In the genomic region with DNA sequence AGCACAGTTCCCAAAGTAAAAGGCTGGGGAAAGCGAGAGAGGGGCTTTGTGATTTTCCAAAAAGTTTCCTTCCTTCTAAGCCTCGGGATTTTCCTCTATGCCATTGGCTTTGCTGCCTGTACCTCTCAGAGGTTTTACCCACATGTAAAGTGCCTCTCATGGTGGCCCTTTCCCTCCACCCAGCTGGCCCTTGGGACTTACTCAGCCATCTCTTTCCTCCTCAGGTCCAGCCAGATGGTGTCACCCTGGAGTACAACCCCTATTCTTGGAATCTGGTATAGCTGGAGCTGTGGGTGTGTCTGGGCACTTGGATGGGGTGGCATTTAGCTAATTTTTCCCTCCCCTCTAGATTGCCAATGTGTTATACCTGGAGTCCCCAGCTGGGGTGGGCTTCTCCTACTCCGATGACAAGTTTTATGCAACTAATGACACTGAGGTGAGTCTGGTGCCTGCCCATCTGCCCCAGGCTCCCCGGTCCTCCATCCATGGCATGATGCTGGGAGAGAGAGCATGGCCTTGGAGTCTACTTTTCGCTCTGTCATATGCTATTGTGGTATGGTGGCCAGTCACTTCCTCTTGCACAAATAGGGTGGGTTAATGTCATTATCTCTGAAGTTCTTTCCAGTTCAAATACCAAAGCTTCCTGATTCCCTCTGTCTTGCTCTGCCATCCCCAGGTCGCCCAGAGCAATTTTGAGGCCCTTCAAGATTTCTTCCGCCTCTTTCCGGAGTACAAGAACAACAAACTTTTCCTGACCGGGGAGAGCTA, we compare ENCODE assay signal across 8 cellular contexts. TPM values are rescaled to one million over a fixed set of nuclear protein-coding genes. Genes with fewer than 3 reads are reported as not detected.
DNase-seq lines count a peak whose midpoint lies in the region; ATAC-seq and TF ChIP-seq lines count a peak whose summit lies in the region.

No MANE protein-coding gene starts in this region.

- TF ChIP-seq CTCF in A673 (conservative IDR thresholded peaks at IDR 0.05; ENCODE audit: low read depth, low read length) = no peak
- no peak for TF ChIP-seq CTCF in SU-DHL-6 (IDR thresholded peaks at IDR 0.05; ENCODE audit: insufficient read depth, low read length, poor library complexity, severe bottlenecking)
- TF ChIP-seq CTCF in esophagus squamous epithelium (IDR thresholded peaks at IDR 0.05) = peak in 1 of 6 experiments; percentile 5
- peak; percentile 9 for TF ChIP-seq CTCF in osteocyte (IDR thresholded peaks at IDR 0.05)

- H3K4me3 ChIP-seq in A673 (ENCODE audit: low read depth, low read length, poor library complexity, severe bottlenecking) (peak overlapping the region; percentile 71), GM23248 (peak overlapping the region; percentile 78), SU-DHL-6 (ENCODE audit: insufficient read depth, low read length, poor library complexity, severe bottlenecking) (peak overlapping the region; percentile 86), esophagus squamous epithelium (peak overlapping the region; percentile 54 to 92 (median 82))

- peak overlapping the region; percentile 88 for H3K4me3 Mint-ChIP-seq in osteocyte (ENCODE audit: unreplicated experiment)

- H3K27ac Mint-ChIP-seq in osteocyte (ENCODE audit: unreplicated experiment) = peak overlapping the region; percentile 86

- H3K4me1 ChIP-seq in A673 (ENCODE audit: insufficient read depth, low read length, poor library complexity, severe bottlenecking) = peaks cover 8% of the 10 kb centered on the region
- no peaks in the 10 kb centered on the region; the same call in 1 of the 2 replicates for H3K4me1 ChIP-seq in GM23248 (ENCODE audit: insufficient read depth)
- H3K4me1 ChIP-seq in esophagus squamous epithelium = peaks cover 23 to 53% (median 23%) of the 10 kb centered on the region in 3 donors

- H3K27ac ChIP-seq in A673 (ENCODE audit: low read depth, low read length, poor library complexity, severe bottlenecking) = peak overlapping the region; percentile 69
- H3K27ac ChIP-seq in GM23248 = no peak overlapping the region
- H3K27ac ChIP-seq in SU-DHL-6 (ENCODE audit: low read depth, low read length) = no peak overlapping the region
- peak overlapping the region in 2 of 4 donors; percentile 90 to 91 for H3K27ac ChIP-seq in esophagus squamous epithelium
- H3K27ac ChIP-seq in substantia nigra (ENCODE audit: low read depth, low read length, poor library complexity, severe bottlenecking) = no peak overlapping the region

- H3K4me2 ChIP-seq in GM23248 (ENCODE audit: unreplicated experiment) (peak overlapping the region; percentile 75), SU-DHL-6 (ENCODE audit: low read depth, low read length, poor library complexity, severe bottlenecking) (peak overlapping the region; percentile 65)

- H3K9me2 ChIP-seq in GM23248 (ENCODE audit: insufficient read depth) = no peaks in the 10 kb centered on the region
- H3K9me2 ChIP-seq in SU-DHL-6 (replicated peaks; ENCODE audit: insufficient read depth, low read length) = no peaks in the 10 kb centered on the region

- no peaks in the 10 kb centered on the region for H3K9me3 Mint-ChIP-seq in osteocyte (ENCODE audit: unreplicated experiment)

- WGBS in GM23248 (ENCODE audit: low coverage in 1 of 2, low lambda C conversion rate in 2 of 2, missing lambda C conversion rate in 2 of 2), 2 experiments = 65 to 70% methylated on average over 9 of the region's 9 CpGs
- 69 to 77% methylated on average over 6 to 9 of the region's 9 CpGs for WGBS in esophagus squamous epithelium, 2 donors

- H3K9ac ChIP-seq in GM23248 (peak overlapping the region; percentile 85), SU-DHL-6 (ENCODE audit: low read length) (peak overlapping the region; percentile 81)

- no peak for ATAC-seq in GM19397 (IDR thresholded peaks at IDR 0.05; ENCODE audit: unreplicated experiment)

- H3K27me3 Mint-ChIP-seq in osteocyte (ENCODE audit: unreplicated experiment) = no peaks in the 10 kb centered on the region

- TF ChIP-seq POLR2A in esophagus squamous epithelium (IDR thresholded peaks at IDR 0.05) = no peak

- POLR2A ChIA-PET in A673 (lab: Charles Lee; ENCODE audit: low non-redundant PET) = no interaction called here

- H3K79me2 ChIP-seq in GM23248 (ENCODE audit: insufficient read depth) = peaks cover 23% of the 10 kb centered on the region; the same call in 1 of the 2 replicates
- no peaks in the 10 kb centered on the region for H3K79me2 ChIP-seq in SU-DHL-6 (ENCODE audit: insufficient read depth, low read length)

- no peaks in the 10 kb centered on the region for H4K20me1 ChIP-seq in GM23248 (ENCODE audit: insufficient read depth)
- H4K20me1 ChIP-seq in SU-DHL-6 (ENCODE audit: low read depth, low read length) = no peaks in the 10 kb centered on the region

- peaks cover 13% of the 10 kb centered on the region for H3K36me3 Mint-ChIP-seq in osteocyte (ENCODE audit: unreplicated experiment)

- intact Hi-C loops in A673 (cut with micrococcal nuclease; ENCODE audit: unreplicated experiment) = loop anchor here (10.0 kb wide), 1 partner anchor 73 kb away; no protein-coding TSS in a partner anchor
- intact Hi-C loops in esophagus squamous epithelium (cut with DNase I) = loop anchor here (10.0 kb wide), 1 partner anchor 53 kb away; no protein-coding TSS in a partner anchor

- CTCF ChIA-PET in A673 (lab: Charles Lee) = interaction anchor here (0.5 kb wide), 1 partner anchor 131 kb away, joined by 3 read pairs; no protein-coding TSS in a partner anchor

- H3K4me1 Mint-ChIP-seq in osteocyte (ENCODE audit: unreplicated experiment) = peaks cover 18% of the 10 kb centered on the region

- BruUV-seq in A673 (replicated peaks; lab: Mats Ljungman, UMichigan) = no TSS peak

- H2AFZ ChIP-seq in GM23248 (no peak overlapping the region), SU-DHL-6 (ENCODE audit: low read depth, low read length, severe bottlenecking) (no peak overlapping the region)

- DNase-seq in A673 (ENCODE audit: low spot score) (peak; percentile 34), GM23248 (peak; percentile 73), esophagus squamous epithelium (lab: John Stamatoyannopoulos, UW) (no peak), osteocyte (ENCODE audit: extremely low spot score, unreplicated experiment) (no peak), substantia nigra (lab: John Stamatoyannopoulos, UW) (no peak)
- no peak for DNase-seq in stimulated activated CD4-positive, alpha-beta T cell treated with anti-CD3 and anti-CD28 coated beads, Interleukin-12 subunit alpha, Interleukin-12 subunit beta, amount 100 ng/mL, for 4 hours

- H3K9me3 ChIP-seq in A673 (ENCODE audit: low read depth, low read length, poor library complexity, severe bottlenecking) (no peaks in the 10 kb centered on the region), GM23248 (ENCODE audit: low read depth) (no peaks in the 10 kb centered on the region), SU-DHL-6 (ENCODE audit: insufficient read depth, low read length) (no peaks in the 10 kb centered on the region), esophagus squamous epithelium (no peaks in the 10 kb centered on the region)

- peaks cover 7% of the 10 kb centered on the region for H3K36me3 ChIP-seq in A673 (ENCODE audit: insufficient read depth, low read length, poor library complexity, severe bottlenecking)
- peaks cover 14% of the 10 kb centered on the region; the same call in 1 of the 2 replicates for H3K36me3 ChIP-seq in GM23248 (ENCODE audit: low read depth)
- H3K36me3 ChIP-seq in SU-DHL-6 (ENCODE audit: low read length) = no peaks in the 10 kb centered on the region
- peaks cover 3 to 64% (median 15%) of the 10 kb centered on the region in 3 donors for H3K36me3 ChIP-seq in esophagus squamous epithelium

- H3K27me3 ChIP-seq in A673 (replicated peaks; ENCODE audit: insufficient read depth, low read depth, low read length, poor library complexity) (no peaks in the 10 kb centered on the region), GM23248 (replicated peaks; ENCODE audit: insufficient read depth) (no peaks in the 10 kb centered on the region), SU-DHL-6 (ENCODE audit: low read length) (no peaks in the 10 kb centered on the region), esophagus squamous epithelium (no peaks in the 10 kb centered on the region)

- in situ Hi-C loops in GM23248 (cut with MboI) = no loop called here

- H3F3A ChIP-seq in GM23248 (ENCODE audit: insufficient read depth) = no peaks in the 10 kb centered on the region
- H3F3A ChIP-seq in SU-DHL-6 (ENCODE audit: insufficient read depth) = no peaks in the 10 kb centered on the region

RNA-seq across cellular contexts. Expression of a gene that starts 1.1 kb away (rescaled TPM):
- total RNA-seq in A673 (2021) = 76.7 and 83.5 TPM in 2 replicates
- total RNA-seq in GM23248 (2014; rRNA removed; shearing (Covaris generic)) = 154 and 176 TPM in 2 replicates
- 303 and 321 TPM in 2 replicates for polyA plus RNA-seq in GM23248 (2016; fragmentation: Nextera tagmentation; extraction: Ambion mirVana)
- 10 to 100 TPM; 44.5 to 74.8 (median 56.8) TPM for total RNA-seq in esophagus squamous epithelium
- total RNA-seq in osteocyte = 310 and 318 TPM in 2 replicates

RNA-seq across cellular contexts. Expression of a gene that starts 1.2 kb away (rescaled TPM):
- total RNA-seq in A673 (2021) (3.2 and 3.3 TPM in 2 replicates), esophagus squamous epithelium (1 to 10 TPM; 4.1 to 6.5 (median 5.5) TPM), osteocyte (7.3 and 7.4 TPM in 2 replicates)
- 4.3 and 8.3 TPM in 2 replicates for total RNA-seq in GM23248 (2014; rRNA removed; shearing (Covaris generic))
- polyA plus RNA-seq in GM23248 (2016; fragmentation: Nextera tagmentation; extraction: Ambion mirVana) = 1.4 and 2.1 TPM in 2 replicates

RNA-seq across cellular contexts. Expression of a gene that starts 4.8 kb away (rescaled TPM):
- total RNA-seq in A673 (2021) = 1.9 and 2.0 TPM in 2 replicates
- total RNA-seq in GM23248 (2014; rRNA removed; shearing (Covaris generic)) = not detected in 2 replicates
- 0.27 TPM in 1 of 2 replicates, not detected in the other for polyA plus RNA-seq in GM23248 (2016; fragmentation: Nextera tagmentation; extraction: Ambion mirVana)
- 1 to 10 TPM in 2 of 4 donors, not detected in 2; 1.1 to 1.3 TPM for total RNA-seq in esophagus squamous epithelium
- 2.9 TPM in 2 replicates for total RNA-seq in osteocyte

RNA-seq across cellular contexts. Expression of a gene that starts 11.2 kb away (rescaled TPM):
- 13.2 and 14.3 TPM in 2 replicates for total RNA-seq in A673 (2021)
- total RNA-seq in GM23248 (2014; rRNA removed; shearing (Covaris generic)) = 7.7 and 8.9 TPM in 2 replicates
- 6.6 and 8.5 TPM in 2 replicates for polyA plus RNA-seq in GM23248 (2016; fragmentation: Nextera tagmentation; extraction: Ambion mirVana)
- 1 to 10 TPM; 6.6 to 8.8 (median 7.6) TPM for total RNA-seq in esophagus squamous epithelium
- total RNA-seq in osteocyte = 12.6 and 13.3 TPM in 2 replicates

RNA-seq across cellular contexts. Expression of a gene that starts 19.7 kb away (rescaled TPM):
- total RNA-seq in A673 (2021) = 58.3 and 62.8 TPM in 2 replicates
- total RNA-seq in GM23248 (2014; rRNA removed; shearing (Covaris generic)) = 14.5 and 22.6 TPM in 2 replicates
- 24.4 and 25.7 TPM in 2 replicates for polyA plus RNA-seq in GM23248 (2016; fragmentation: Nextera tagmentation; extraction: Ambion mirVana)
- 100 to 1,000 TPM in 2 of 4 donors, 10 to 100 TPM in 1, 1 to 10 TPM in 1; 5.9 to 248 (median 92.6) TPM for total RNA-seq in esophagus squamous epithelium
- 195 and 211 TPM in 2 replicates for total RNA-seq in osteocyte

Comparison
In these comparisons a context has a peak if more than half of its experiments do, and no peak if none do; other contexts are left out.
1. DNase-seq: peak in A673 (single experiment) and GM23248 (single experiment); none in esophagus squamous epithelium (single experiment), osteocyte (single experiment), substantia nigra (0 of 49) and stimulated activated CD4-positive, alpha-beta T cell treated with anti-CD3 and anti-CD28 coated beads, Interleukin-12 subunit alpha, Interleukin-12 subunit beta, amount 100 ng/mL, for 4 hours (single experiment).
2. Peak in every context shown above with its lines, with median percentiles within 50 percentile points of each other: H3K4me3 ChIP-seq.